Comparison of ENCODE assay signal across 29 cellular contexts in genomic region chr15:40412095-40412759, GRCh38. TPM values are rescaled to one million over a fixed set of nuclear protein-coding genes. Genes with fewer than 3 reads are reported as not detected.
DNase-seq lines count a peak whose midpoint lies in the region; ATAC-seq, FAIRE-seq and TF ChIP-seq lines count a peak whose summit lies in the region.
"Had no signal": no experiment of that assay in that cellular context is flagged by ENCODE, and none has a peak within 500 bp of the region (broad histone marks: within the 10 kb centered on the region; RNA-seq: fewer than 3 reads in every experiment).

No MANE protein-coding gene starts in this region.

- TF ChIP-seq EP300 in SK-N-SH (IDR thresholded peaks at IDR 0.05; ENCODE audit: borderline replicate concordance in 1 of 2, low read depth in 1 of 2, low read length in 1 of 2) = no peak

- no peaks in the 10 kb centered on the region for H4K20me1 ChIP-seq in SK-N-SH (ENCODE audit: insufficient read depth)

- no peaks in the 10 kb centered on the region for H3K27me3 Mint-ChIP-seq in activated T-cell treated with anti-CD3 and anti-CD28 coated beads, Interleukin-2, amount 50 U/mL, for 24 hours
- H3K27me3 Mint-ChIP-seq in activated T-cell treated with anti-CD3 and anti-CD28 coated beads, Interleukin-2, amount 50 U/mL, for 4 hours (ENCODE audit: low read depth) = no peaks in the 10 kb centered on the region
- H3K27me3 Mint-ChIP-seq in WTC11 (ENCODE audit: low read depth) = no peaks in the 10 kb centered on the region
- H3K27me3 Mint-ChIP-seq: activated CD4-positive, alpha-beta memory T cell treated with anti-CD3 and anti-CD28 coated beads for 36 hours; natural killer cell treated with Interleukin-12 subunit alpha and Interleukin-12 subunit beta and Interleukin-15 and Interleukin-18, amount 100 ng/mL, for 72 hours had no signal

- no peaks in the 10 kb centered on the region for H3K9me3 ChIP-seq in small intestine (ENCODE audit: control insufficient read depth, low read depth)
- no peaks in the 10 kb centered on the region for H3K9me3 ChIP-seq in SK-N-SH
- H3K9me3 ChIP-seq: upper lobe of left lung had no signal

- FAIRE-seq in small intestine (lab: Jason Lieb, UNC) = no peak
- no peak for FAIRE-seq in frontal cortex (lab: Jason Lieb, UNC)
- FAIRE-seq: A204.1, endothelial cell of umbilical vein had no signal

- WGBS in small intestine, 3 donors = 15 to 65% (median 36%) methylated on average over 7 of the region's 7 CpGs
- WGBS in SK-N-SH (ENCODE audit: low lambda C conversion rate) = 94% methylated on average over 7 of the region's 7 CpGs

- no peaks in the 10 kb centered on the region for H3K9me2 ChIP-seq in SK-N-SH

- H3K36me3 Mint-ChIP-seq in activated T-cell treated with anti-CD3 and anti-CD28 coated beads, Interleukin-2, amount 50 U/mL, for 24 hours (ENCODE audit: low read depth) = peaks cover 89% of the 10 kb centered on the region
- peaks cover 39% of the 10 kb centered on the region for H3K36me3 Mint-ChIP-seq in activated T-cell treated with anti-CD3 and anti-CD28 coated beads, Interleukin-2, amount 50 U/mL, for 4 hours (ENCODE audit: insufficient read depth)
- peaks cover 72% of the 10 kb centered on the region for H3K36me3 Mint-ChIP-seq in WTC11

- CTCF ChIA-PET in WTC11 (lab: Charles Lee) (interaction anchor here (0.8 kb wide), 1 partner anchor 121 kb away, joined by 3 read pairs; no protein-coding TSS in a partner anchor), SK-N-SH (lab: Yijun Ruan, JAX) (interaction anchor here (1.6 kb wide), 1 partner anchor 9 kb away, joined by 5 read pairs; no protein-coding TSS in a partner anchor)

- no peaks in the 10 kb centered on the region for H3F3A ChIP-seq in SK-N-SH (replicated peaks; ENCODE audit: insufficient read depth)

- H3K4me1 ChIP-seq in small intestine (ENCODE audit: control insufficient read depth in 2 of 2, insufficient read depth in 1 of 2, low read depth in 1 of 2, low read length in 1 of 2) = no peaks in the 10 kb centered on the region
- peaks cover 0 to 4% of the 10 kb centered on the region in 2 experiments; a peak in 1 of 4 replicates for H3K4me1 ChIP-seq in SK-N-SH (ENCODE audit: control insufficient read depth in 1 of 2, insufficient read depth in 2 of 2, low read depth in 1 of 2, low read length in 1 of 2)
- H3K4me1 ChIP-seq: parathyroid adenoma had no signal

- H3K36me3 ChIP-seq in small intestine (ENCODE audit: control insufficient read depth in 2 of 2, insufficient read depth in 2 of 2, low read length in 2 of 2) = peaks cover 7% of the 10 kb centered on the region in 2 donors
- peaks cover 29 to 68% of the 10 kb centered on the region in 2 experiments for H3K36me3 ChIP-seq in SK-N-SH (replicated peaks in 1 of 2; ENCODE audit: control insufficient read depth in 1 of 2, insufficient read depth in 2 of 2, low read length in 1 of 2)

- peak overlapping the region; percentile 8 for H3K27ac Mint-ChIP-seq in activated T-cell treated with anti-CD3 and anti-CD28 coated beads, Interleukin-2, amount 50 U/mL, for 24 hours
- no peak overlapping the region for H3K27ac Mint-ChIP-seq in WTC11
- H3K27ac Mint-ChIP-seq: activated CD4-positive, alpha-beta memory T cell treated with anti-CD3 and anti-CD28 coated beads for 36 hours had no signal

- H3K4me3 Mint-ChIP-seq in activated T-cell treated with anti-CD3 and anti-CD28 coated beads, Interleukin-2, amount 50 U/mL, for 24 hours = no peak overlapping the region
- no peak overlapping the region for H3K4me3 Mint-ChIP-seq in activated T-cell treated with anti-CD3 and anti-CD28 coated beads, Interleukin-2, amount 50 U/mL, for 4 hours
- no peak overlapping the region for H3K4me3 Mint-ChIP-seq in WTC11
- H3K4me3 Mint-ChIP-seq: activated CD4-positive, alpha-beta memory T cell treated with anti-CD3 and anti-CD28 coated beads for 36 hours; CD8-positive, alpha-beta T cell; natural killer cell treated with Interleukin-12 subunit alpha and Interleukin-12 subunit beta and Interleukin-15 and Interleukin-18, amount 100 ng/mL, for 72 hours had no signal

- peaks cover 28% of the 10 kb centered on the region for H3K4me1 Mint-ChIP-seq in activated T-cell treated with anti-CD3 and anti-CD28 coated beads, Interleukin-2, amount 50 U/mL, for 24 hours (ENCODE audit: low read depth)
- H3K4me1 Mint-ChIP-seq in activated T-cell treated with anti-CD3 and anti-CD28 coated beads, Interleukin-2, amount 50 U/mL, for 4 hours (ENCODE audit: low read depth) = peaks cover 17% of the 10 kb centered on the region
- H3K4me1 Mint-ChIP-seq in WTC11 = peaks cover 4% of the 10 kb centered on the region

- no peak for DNase-seq in activated T-cell treated with anti-CD3 and anti-CD28 coated beads, Interleukin-2, amount 50 U/mL, for 24 hours
- DNase-seq in activated T-cell treated with anti-CD3 and anti-CD28 coated beads, Interleukin-2, amount 50 U/mL, for 4 hours = no peak
- no peak for DNase-seq in WTC11 (ENCODE audit: low spot score)
- peak; percentile 70 to 77 for DNase-seq in left colon
- peak; percentile 97 for DNase-seq in small intestine
- DNase-seq in SK-N-SH = no peak
- DNase-seq in frontal cortex (ENCODE audit: low spot score in 2 of 2) = no peak
- DNase-seq in stimulated activated CD4-positive, alpha-beta T cell treated with anti-CD3 and anti-CD28 coated beads, Interleukin-4, amount 100 ng/mL, for 4 hours = no peak
- DNase-seq: activated CD4-positive, alpha-beta memory T cell treated with anti-CD3 and anti-CD28 coated beads for 36 hours; activated CD8-positive, alpha-beta memory T cell treated with anti-CD3 and anti-CD28 coated beads, Interleukin-2, amount 50 U/mL, for 48 hours; activated gamma-delta T cell treated with Interleukin-2 at 50 U/mL for 16 hours; AML-193; CD8-positive, alpha-beta T cell; dermis blood vessel endothelial cell; DMS153; midbrain; MM.1S; NCI-H1417; NCI-H2081; NCI-H345; NCI-H748 treated with DMSO at 0.1 percent for 48 hours; stimulated activated CD8-positive, alpha-beta memory T cell treated with anti-CD3 and anti-CD28 coated beads, Interleukin-4, amount 100 ng/mL, for 48 hours; upper lobe of left lung had no signal

- no peak overlapping the region for H3K9ac ChIP-seq in SK-N-SH
- H3K9ac ChIP-seq: parathyroid adenoma had no signal

- no peak overlapping the region for H3K4me2 ChIP-seq in SK-N-SH

- TF ChIP-seq CTCF in WTC11 (IDR thresholded peaks at IDR 0.05) = no peak
- no peak for TF ChIP-seq CTCF in SK-N-SH (IDR thresholded peaks at IDR 0.05)

- H3K79me2 ChIP-seq in SK-N-SH (ENCODE audit: insufficient read depth) = peaks cover 8% of the 10 kb centered on the region; the same call in 1 of the 2 replicates
- H3K79me2 ChIP-seq: parathyroid adenoma had no signal

- intact Hi-C loops in left colon (cut with DNase I, micrococcal nuclease) = loop anchor here in 1 of 2 donors (10.0 kb wide), 1 partner anchor 47 kb away; no protein-coding TSS in a partner anchor

- TF ChIP-seq RAD21 in SK-N-SH (IDR thresholded peaks at IDR 0.05; ENCODE audit: low read length) = no peak

- POLR2A ChIA-PET in WTC11 (lab: Charles Lee) = no interaction called here
- POLR2A ChIA-PET in SK-N-SH (lab: Yijun Ruan, JAX) = no interaction called here

- no peak overlapping the region for H2AFZ ChIP-seq in SK-N-SH (ENCODE audit: low read depth)
- H2AFZ ChIP-seq: parathyroid adenoma had no signal

- peak overlapping the region in 1 of 2 donors; percentile 45 for H3K27ac ChIP-seq in small intestine (ENCODE audit: low read depth in 1 of 2, low read length in 1 of 2)
- H3K27ac ChIP-seq in SK-N-SH (ENCODE audit: low read depth in 2 of 2, low read length in 1 of 2) = no peak overlapping the region
- H3K27ac ChIP-seq: cardiac muscle cell, parathyroid adenoma, upper lobe of left lung had no signal

- no peaks in the 10 kb centered on the region for H3K27me3 ChIP-seq in small intestine (ENCODE audit: control insufficient read depth in 2 of 2, insufficient read depth in 2 of 2, low read length in 2 of 2)
- H3K27me3 ChIP-seq in SK-N-SH (ENCODE audit: insufficient read depth) = no peaks in the 10 kb centered on the region
- H3K27me3 ChIP-seq: cardiac muscle cell, upper lobe of left lung had no signal

- no peaks in the 10 kb centered on the region for H3K9me3 Mint-ChIP-seq in activated T-cell treated with anti-CD3 and anti-CD28 coated beads, Interleukin-2, amount 50 U/mL, for 24 hours
- no peaks in the 10 kb centered on the region for H3K9me3 Mint-ChIP-seq in activated T-cell treated with anti-CD3 and anti-CD28 coated beads, Interleukin-2, amount 50 U/mL, for 4 hours
- no peaks in the 10 kb centered on the region for H3K9me3 Mint-ChIP-seq in WTC11
- H3K9me3 Mint-ChIP-seq: activated CD4-positive, alpha-beta memory T cell treated with anti-CD3 and anti-CD28 coated beads for 36 hours; CD8-positive, alpha-beta T cell; natural killer cell treated with Interleukin-12 subunit alpha and Interleukin-12 subunit beta and Interleukin-15 and Interleukin-18, amount 100 ng/mL, for 72 hours had no signal

- H3K4me3 ChIP-seq in small intestine (ENCODE audit: low read depth in 1 of 2, low read length in 2 of 2) (no peak overlapping the region), SK-N-SH (ENCODE audit: low read depth in 2 of 2, low read length in 1 of 2) (no peak overlapping the region)
- H3K4me3 ChIP-seq: cardiac muscle cell, upper lobe of left lung had no signal

- ATAC-seq in activated T-cell treated with anti-CD3 and anti-CD28 coated beads, Interleukin-2, amount 50 U/mL, for 4 hours = no peak
- ATAC-seq in WTC11 (no peak), left colon (peak; percentile 98)
- ATAC-seq: CD8-positive, alpha-beta T cell; HCT116; natural killer cell treated with Interleukin-12 subunit alpha and Interleukin-12 subunit beta and Interleukin-15 and Interleukin-18, amount 100 ng/mL, for 72 hours had no signal

RNA-seq across cellular contexts. Expression of gene IVD, which starts 6.6 kb away (rescaled TPM):
- 10 to 100 TPM; 65.2 to 71.4 (median 68.7) TPM for total RNA-seq in activated T-cell treated with anti-CD3 and anti-CD28 coated beads, Interleukin-2, amount 50 U/mL, for 4 hours
- 82.2 to 96.1 TPM (median 89.3 TPM) in 3 replicates for total RNA-seq in WTC11 (2021)
- total RNA-seq in left colon = 10 to 100 TPM; 68.8 to 71.5 TPM
- polyA plus RNA-seq in small intestine = 10 to 100 TPM; 20.0 to 58.3 (median 22.8) TPM
- polyA plus RNA-seq in SK-N-SH (2012; rRNA removed) = 54.2 and 73.8 TPM in 2 replicates
- polyA plus RNA-seq in SK-N-SH (2012; cell fraction: cytosol; rRNA removed) = 36.1 and 49.7 TPM in 2 replicates
- 81.3 and 112 TPM in 2 replicates for polyA plus RNA-seq in SK-N-SH (2012; cell fraction: nucleus; rRNA removed)
- 15.1 TPM for total RNA-seq in frontal cortex

RNA-seq across cellular contexts. Expression of gene BAHD1, which starts 28.5 kb away (rescaled TPM):
- 10 to 100 TPM; 28.0 to 31.6 (median 31.5) TPM for total RNA-seq in activated T-cell treated with anti-CD3 and anti-CD28 coated beads, Interleukin-2, amount 50 U/mL, for 4 hours
- total RNA-seq in WTC11 (2021) (40.7 to 49.1 TPM (median 41.5 TPM) in 3 replicates), left colon (10 to 100 TPM; 20.9 to 27.2 TPM), frontal cortex (7.3 TPM)
- polyA plus RNA-seq in small intestine (10 to 100 TPM; 10.7 to 13.3 (median 11.6) TPM), SK-N-SH (2012; rRNA removed) (4.7 and 5.5 TPM in 2 replicates)
- 3.5 and 5.2 TPM in 2 replicates for polyA plus RNA-seq in SK-N-SH (2012; cell fraction: cytosol; rRNA removed)
- polyA plus RNA-seq in SK-N-SH (2012; cell fraction: nucleus; rRNA removed) = 20.7 and 22.9 TPM in 2 replicates

RNA-seq across cellular contexts. Expression of gene KNSTRN, which starts 29.7 kb away (rescaled TPM):
- 10 to 100 TPM; 22.6 to 37.0 (median 29.1) TPM for total RNA-seq in activated T-cell treated with anti-CD3 and anti-CD28 coated beads, Interleukin-2, amount 50 U/mL, for 4 hours
- total RNA-seq in WTC11 (2021) (58.7 to 73.4 TPM (median 64.6 TPM) in 3 replicates), left colon (10 to 100 TPM in 1 of 2 donors, 1 to 10 TPM in 1; 6.7 to 10.8 TPM), frontal cortex (22.4 TPM)
- polyA plus RNA-seq in small intestine (10 to 100 TPM in 1 of 3 donors, 1 to 10 TPM in 2; 4.1 to 24.3 (median 5.6) TPM), SK-N-SH (2012; rRNA removed) (25.5 and 29.5 TPM in 2 replicates)
- 33.2 and 34.0 TPM in 2 replicates for polyA plus RNA-seq in SK-N-SH (2012; cell fraction: cytosol; rRNA removed)
- polyA plus RNA-seq in SK-N-SH (2012; cell fraction: nucleus; rRNA removed) = 15.8 and 23.6 TPM in 2 replicates

RNA-seq across cellular contexts. Expression of gene DISP2, which starts 54.2 kb away (rescaled TPM):
- total RNA-seq in activated T-cell treated with anti-CD3 and anti-CD28 coated beads, Interleukin-2, amount 50 U/mL, for 4 hours = under 1 TPM; 0.03 to 0.26 (median 0.08) TPM
- total RNA-seq in WTC11 (2021) (1.0 to 3.5 TPM (median 1.9 TPM) in 3 replicates), left colon (10 to 100 TPM in 1 of 2 donors, 1 to 10 TPM in 1; 8.3 to 13.7 TPM), frontal cortex (5.3 TPM)
- polyA plus RNA-seq in small intestine (10 to 100 TPM in 1 of 3 donors, 1 to 10 TPM in 2; 2.2 to 12.2 (median 3.4) TPM), SK-N-SH (2012; rRNA removed) (0.08 and 0.12 TPM in 2 replicates)
- polyA plus RNA-seq in SK-N-SH (2012; cell fraction: cytosol; rRNA removed) = 0.09 and 0.26 TPM in 2 replicates
- 0.14 and 0.33 TPM in 2 replicates for polyA plus RNA-seq in SK-N-SH (2012; cell fraction: nucleus; rRNA removed)

RNA-seq across cellular contexts. Expression of gene CHST14, which starts 58.6 kb away (rescaled TPM):
- total RNA-seq in activated T-cell treated with anti-CD3 and anti-CD28 coated beads, Interleukin-2, amount 50 U/mL, for 4 hours = 1 to 10 TPM; 6.2 to 7.1 (median 7.0) TPM
- 21.3 to 29.5 TPM (median 26.2 TPM) in 3 replicates for total RNA-seq in WTC11 (2021)
- 1 to 10 TPM; 2.5 to 5.1 TPM for total RNA-seq in left colon
- polyA plus RNA-seq in small intestine = 1 to 10 TPM in 2 of 3 donors, under 1 TPM in 1; 0.45 to 6.3 (median 1.1) TPM
- polyA plus RNA-seq in SK-N-SH (2012; rRNA removed) = 34.2 and 43.2 TPM in 2 replicates
- polyA plus RNA-seq in SK-N-SH (2012; cell fraction: cytosol; rRNA removed) = 24.9 and 34.3 TPM in 2 replicates
- 20.4 and 24.0 TPM in 2 replicates for polyA plus RNA-seq in SK-N-SH (2012; cell fraction: nucleus; rRNA removed)
- total RNA-seq in frontal cortex = 0.82 TPM

Comparison
In these comparisons a context has a peak if more than half of its experiments do, and no peak if none do; other contexts are left out.
1. DNase-seq: peak in left colon (2 of 2) and small intestine (single experiment); none in activated T-cell treated with anti-CD3 and anti-CD28 coated beads, Interleukin-2, amount 50 U/mL, for 24 hours (single experiment), activated T-cell treated with anti-CD3 and anti-CD28 coated beads, Interleukin-2, amount 50 U/mL, for 4 hours (single experiment), WTC11 (single experiment), SK-N-SH (single experiment), frontal cortex (0 of 2) and stimulated activated CD4-positive, alpha-beta T cell treated with anti-CD3 and anti-CD28 coated beads, Interleukin-4, amount 100 ng/mL, for 4 hours (0 of 2).